In the genomic region with DNA sequence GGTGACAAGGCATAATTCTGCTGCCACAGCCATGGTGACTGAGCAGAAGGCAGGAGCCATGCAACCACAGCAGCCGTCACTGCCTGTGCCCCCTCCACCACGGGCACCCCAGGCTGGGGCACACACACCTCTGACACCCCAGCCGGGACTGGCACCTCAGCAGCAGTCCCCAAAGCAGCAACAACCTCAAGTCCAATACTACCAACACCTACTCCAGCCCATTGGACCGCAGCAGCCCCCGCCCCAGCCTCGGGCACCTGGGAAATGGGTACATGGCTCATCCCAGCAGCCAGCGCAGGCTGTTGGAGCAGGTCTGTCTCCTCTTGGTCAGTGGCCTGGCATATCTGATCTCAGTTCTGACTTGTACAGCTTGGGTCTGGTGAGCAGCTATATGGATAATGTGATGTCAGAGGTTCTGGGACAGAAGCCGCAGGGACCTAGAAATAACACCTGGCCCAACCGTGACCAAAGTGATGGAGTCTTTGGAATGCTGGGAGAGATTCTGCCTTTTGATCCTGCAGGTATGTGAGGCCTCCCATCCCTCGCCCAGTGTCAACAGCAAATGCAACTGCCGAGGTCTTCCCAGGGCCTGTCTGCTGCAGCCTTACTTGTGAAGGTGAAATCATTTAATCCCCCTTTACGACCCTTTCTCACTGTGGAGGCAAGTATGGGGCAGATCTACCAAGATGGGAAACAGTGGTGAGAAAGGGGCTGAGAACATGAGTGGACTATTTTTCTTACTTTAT, we compare ENCODE assay signal across 1 cellular context.
TF ChIP-seq lines count a peak whose summit lies in the region.

No MANE protein-coding gene starts in this region.

TF ChIP-seq in IMR-90, 13 proteins besides CTCF, POLR2A, EP300 and RAD21 (continued from another document):
- TF ChIP-seq CHD1 (IDR thresholded peaks at IDR 0.05; ENCODE audit: low read depth, low read length) (no peak), RCOR1 (IDR thresholded peaks at IDR 0.05; ENCODE audit: insufficient replicate concordance, low read length) (no peak)
